10 cellular contexts compared by ENCODE assay signal in genomic region chr7:150722403-150723065, GRCh38. TPM values are rescaled to one million over a fixed set of nuclear protein-coding genes. Genes with fewer than 3 reads are reported as not detected.
A peak's percentile ranks its signal among the peaks of the same experiment; 100 is the strongest.
DNase-seq lines count a peak whose midpoint lies in the region; ATAC-seq and TF ChIP-seq lines count a peak whose summit lies in the region.
"Had no signal": no experiment of that assay in that cellular context is flagged by ENCODE, and none has a peak within 500 bp of the region (broad histone marks: within the 10 kb centered on the region; RNA-seq: fewer than 3 reads in every experiment).

No MANE protein-coding gene starts in this region.

- H3K4me3 ChIP-seq in CD8-positive, alpha-beta T cell (ENCODE audit: low read depth, low read length), result peak overlapping the region; percentile 20
- H3K4me3 ChIP-seq in gastroesophageal sphincter, result no peak overlapping the region
- H3K4me3 ChIP-seq: PC-9 had no signal

- H3K27me3 ChIP-seq in CD8-positive, alpha-beta T cell (ENCODE audit: insufficient read depth, low read length), result no peaks in the 10 kb centered on the region
- no peaks in the 10 kb centered on the region for H3K27me3 ChIP-seq in gastroesophageal sphincter

- CTCF ChIA-PET in CD8-positive, alpha-beta T cell (lab: Charles Lee), result interaction anchor here (0.8 to 2.3 kb wide), 9 partner anchors 9 to 273 kb away, joined by 3 to 9 read pairs (median 3); partner anchors contain the start of gene GIMAP6

- H3K4me1 Mint-ChIP-seq in CD8-positive, alpha-beta T cell (ENCODE audit: low read depth), result peaks cover 78% of the 10 kb centered on the region

- H3K9me3 Mint-ChIP-seq in CD8-positive, alpha-beta T cell, result peaks cover 14% of the 10 kb centered on the region

- H3K27me3 Mint-ChIP-seq in CD8-positive, alpha-beta T cell (ENCODE audit: low read depth), result no peaks in the 10 kb centered on the region

- 27 to 64% methylated on average over 3 to 5 of the region's 13 CpGs for WGBS in gastroesophageal sphincter (ENCODE audit: low coverage in 1 of 2), 2 donors

- TF ChIP-seq CTCF in CD8-positive, alpha-beta T cell (IDR thresholded peaks at IDR 0.05), result no peak
- TF ChIP-seq CTCF in gastroesophageal sphincter (IDR thresholded peaks at IDR 0.05), result no peak

- POLR2A ChIA-PET in CD8-positive, alpha-beta T cell (lab: Charles Lee), result interaction anchor here (0.5 to 10.7 kb wide), 12 partner anchors 10 to 267 kb away, joined by 3 to 169 read pairs (median 5); partner anchors contain the start of genes GIMAP5 and GIMAP6

- no peak for TF ChIP-seq EP300 in gastroesophageal sphincter (IDR thresholded peaks at IDR 0.05)

- H3K36me3 ChIP-seq in CD8-positive, alpha-beta T cell (ENCODE audit: insufficient read depth, low read length), result peaks cover 37% of the 10 kb centered on the region
- H3K36me3 ChIP-seq in gastroesophageal sphincter, result peaks cover 0 to 13% of the 10 kb centered on the region in 2 donors

- peak overlapping the region; percentile 1 for H3K27ac ChIP-seq in CD8-positive, alpha-beta T cell (ENCODE audit: low read depth, low read length)
- peak overlapping the region in 3 of 4 donors; percentile 12 to 68 (median 56) for H3K27ac ChIP-seq in gastroesophageal sphincter
- H3K27ac ChIP-seq: PC-9 had no signal

- no peak for TF ChIP-seq POLR2A in gastroesophageal sphincter (IDR thresholded peaks at IDR 0.05)

- H3K4me1 ChIP-seq in CD8-positive, alpha-beta T cell (ENCODE audit: insufficient read depth, low read length), result peaks cover 57% of the 10 kb centered on the region
- H3K4me1 ChIP-seq in gastroesophageal sphincter, result peaks cover 0 to 7% (median 0%) of the 10 kb centered on the region in 3 donors

- H3K36me3 Mint-ChIP-seq in CD8-positive, alpha-beta T cell, result peaks cover 92% of the 10 kb centered on the region

- H3K27ac Mint-ChIP-seq in CD8-positive, alpha-beta T cell, result peak overlapping the region; percentile 96

- DNase-seq in CD8-positive, alpha-beta T cell, result peak in 1 of 7 experiments; percentile 47
- DNase-seq in M059J (ENCODE audit: low read depth) (peak; percentile 1), pons (ENCODE audit: low spot score) (peak; percentile 69), midbrain (lab: John Stamatoyannopoulos, UW) (no peak), D341Med (ENCODE audit: low spot score) (no peak)
- DNase-seq in stimulated activated CD4-positive, alpha-beta T cell treated with anti-CD3 and anti-CD28 coated beads, Interleukin-4, amount 100 ng/mL, for 4 hours, result no peak
- DNase-seq: activated CD4-positive, CD25-positive, alpha-beta regulatory T cell treated with anti-CD3 and anti-CD28 coated beads, Interleukin-2, amount 50 U/mL, for 72 hours; PC-9 had no signal

- peak overlapping the region; percentile 95 for H3K4me3 Mint-ChIP-seq in CD8-positive, alpha-beta T cell

- H3K9me3 ChIP-seq in CD8-positive, alpha-beta T cell (ENCODE audit: low read length), result peaks cover 3% of the 10 kb centered on the region
- H3K9me3 ChIP-seq in gastroesophageal sphincter, result peaks cover 0 to 12% (median 0%) of the 10 kb centered on the region in 3 donors

- ATAC-seq in CD8-positive, alpha-beta T cell, result no peak
- ATAC-seq in gastroesophageal sphincter, result no peak

- intact Hi-C loops in CD8-positive, alpha-beta T cell (cut with DNase I, micrococcal nuclease), result loop anchor here in 1 of 2 experiments (10.0 kb wide), 1 partner anchor 1578 kb away; the partner anchor contains the start of gene ZNF398

RNA-seq across cellular contexts. Expression of gene GIMAP1, which starts 6.1 kb away (rescaled TPM):
- 1 to 10 TPM; 6.1 to 6.2 TPM for total RNA-seq in CD8-positive, alpha-beta T cell
- 0.07 TPM in 1 of 2 replicates, not detected in the other for total RNA-seq in M059J (2014; rRNA removed; shearing (Covaris generic))
- total RNA-seq in gastroesophageal sphincter, result 10 to 100 TPM in 1 of 4 donors, 1 to 10 TPM in 3; 4.2 to 14.3 (median 7.9) TPM
- total RNA-seq: astrocyte, PC-9 had no signal

RNA-seq across cellular contexts. Expression of gene GIMAP5, which starts 14.7 kb away (rescaled TPM):
- 10 to 100 TPM; 23.5 to 24.1 TPM for total RNA-seq in CD8-positive, alpha-beta T cell
- not detected in 2 replicates for total RNA-seq in M059J (2014; rRNA removed; shearing (Covaris generic))
- total RNA-seq in gastroesophageal sphincter, result 10 to 100 TPM; 16.8 to 43.3 (median 32.5) TPM
- total RNA-seq: PC-9 had no signal

RNA-seq across cellular contexts. Expression of gene GIMAP2, which starts 37.0 kb away (rescaled TPM):
- 10 to 100 TPM; 58.4 to 58.8 TPM for total RNA-seq in CD8-positive, alpha-beta T cell
- total RNA-seq in M059J (2014; rRNA removed; shearing (Covaris generic)), result 5.6 and 6.3 TPM in 2 replicates
- 10 to 100 TPM in 2 of 4 donors, 1 to 10 TPM in 2; 3.3 to 14.9 (median 9.7) TPM for total RNA-seq in gastroesophageal sphincter
- total RNA-seq: astrocyte had no signal

Comparison
In these comparisons a context has a peak if more than half of its experiments do, and no peak if none do; other contexts are left out.
1. DNase-seq: peak in M059J (single experiment) and pons (single experiment); none in midbrain (single experiment), D341Med (single experiment) and stimulated activated CD4-positive, alpha-beta T cell treated with anti-CD3 and anti-CD28 coated beads, Interleukin-4, amount 100 ng/mL, for 4 hours (0 of 2).
2. RNA of gene GIMAP5, which starts 14.7 kb away (total RNA-seq): 16.8 to 43.3 TPM in gastroesophageal sphincter and 23.5 to 24.1 TPM in CD8-positive, alpha-beta T cell; not detected in M059J; every median in the first group is over 10 times any median in the second.